Comparison of ENCODE assay signal across 8 cellular contexts in genomic region chr21:38661296-38662223, GRCh38.
DNase-seq lines count a peak whose midpoint lies in the region; ATAC-seq and TF ChIP-seq lines count a peak whose summit lies in the region.

No MANE protein-coding gene starts in this region.

- peaks cover 8% of the 10 kb centered on the region for H3K4me1 ChIP-seq in osteoblast (ENCODE audit: insufficient read depth, low read length)

- H3K9me3 Mint-ChIP-seq in T-helper 2 cell treated with Interferon-gamma antibody and Interleukin-4, amounts not matched to agents 5 μg/mL and 100 μg/mL, for 36 hours: no peaks in the 10 kb centered on the region

- H3K4me3 ChIP-seq in H7 (ENCODE audit: insufficient read depth, low read depth, low read length) (peak overlapping the region; percentile 58), fibroblast of the aortic adventitia (ENCODE audit: low read depth, low read length) (peak overlapping the region; percentile 54), osteoblast (ENCODE audit: insufficient read depth, low read length) (peak overlapping the region; percentile 72)

- no peaks in the 10 kb centered on the region for H4K20me1 ChIP-seq in osteoblast (ENCODE audit: insufficient read depth, low read length)

- no peaks in the 10 kb centered on the region for H3K36me3 ChIP-seq in H7 (replicated peaks; ENCODE audit: control insufficient read depth, insufficient read depth, low read length)
- no peaks in the 10 kb centered on the region for H3K36me3 ChIP-seq in osteoblast (ENCODE audit: insufficient read depth, low read length)

- H3K4me1 Mint-ChIP-seq in T-helper 2 cell treated with Interferon-gamma antibody and Interleukin-4, amounts not matched to agents 5 μg/mL and 100 μg/mL, for 36 hours (ENCODE audit: low read depth): peaks cover 5% of the 10 kb centered on the region

- no peak for ATAC-seq in HG02763 (IDR thresholded peaks at IDR 0.05; ENCODE audit: unreplicated experiment)

- peak overlapping the region; percentile 64 for H3K4me3 Mint-ChIP-seq in T-helper 2 cell treated with Interferon-gamma antibody and Interleukin-4, amounts not matched to agents 5 μg/mL and 100 μg/mL, for 36 hours

- H3K27ac ChIP-seq in osteoblast (ENCODE audit: low read depth, low read length) (peak overlapping the region; percentile 31), RWPE1 (no peak overlapping the region)

- POLR2A ChIA-PET in RWPE1 (lab: Yijun Ruan, JAX; ENCODE audit: low non-redundant PET): no interaction called here

- H3K27me3 ChIP-seq in H7 (ENCODE audit: control insufficient read depth, insufficient read depth, low read length) (peaks cover 35% of the 10 kb centered on the region), osteoblast (ENCODE audit: insufficient read depth, low read length) (peaks cover 92% of the 10 kb centered on the region)

- DNase-seq in H7 (peak; percentile 82), fibroblast of the aortic adventitia (ENCODE audit: low read depth) (peak; percentile 68), osteoblast (ENCODE audit: insufficient read length, low spot score, missing footprints) (peak; percentile 89), RWPE1 (ENCODE audit: low spot score) (no peak), NCI-H1694 treated with DMSO at 0.1 percent for 48 hours (lab: John Stamatoyannopoulos, UW) (no peak)
- peak; percentile 14 for DNase-seq in T-helper 2 cell treated with Interferon-gamma antibody and Interleukin-4, amounts not matched to agents 5 μg/mL and 100 μg/mL, for 36 hours (ENCODE audit: low spot score)
- no peak for DNase-seq in activated CD8-positive, alpha-beta memory T cell treated with anti-CD3 and anti-CD28 coated beads, Interleukin-2, amount 50 U/mL, for 4 hours

- no peaks in the 10 kb centered on the region for H3K36me3 Mint-ChIP-seq in T-helper 2 cell treated with Interferon-gamma antibody and Interleukin-4, amounts not matched to agents 5 μg/mL and 100 μg/mL, for 36 hours (ENCODE audit: low read depth)

- TF ChIP-seq CTCF in fibroblast of the aortic adventitia (IDR thresholded peaks at IDR 0.05; ENCODE audit: insufficient read depth, low read length) (no peak), osteoblast (IDR thresholded peaks at IDR 0.05; ENCODE audit: extremely low read depth, low read depth, low read length) (no peak), RWPE1 (conservative IDR thresholded peaks at IDR 0.05; ENCODE audit: low read depth) (no peak)

- H3K4me2 ChIP-seq in osteoblast (ENCODE audit: insufficient read depth, low read length): peak overlapping the region; percentile 80

- CTCF ChIA-PET in RWPE1 (lab: Yijun Ruan, JAX): interaction anchor here (0.7 kb wide), 3 partner anchors 94 to 1826 kb away, joined by 3 to 4 read pairs (median 3); no protein-coding TSS in a partner anchor

- H3K79me2 ChIP-seq in osteoblast (ENCODE audit: insufficient read depth, low read length): no peaks in the 10 kb centered on the region

- H3K27ac Mint-ChIP-seq in T-helper 2 cell treated with Interferon-gamma antibody and Interleukin-4, amounts not matched to agents 5 μg/mL and 100 μg/mL, for 36 hours: no peak overlapping the region

- peak overlapping the region; percentile 62 for H2AFZ ChIP-seq in osteoblast (ENCODE audit: low read length)

- no peaks in the 10 kb centered on the region for H3K9me3 ChIP-seq in osteoblast (ENCODE audit: low read depth, low read length)

- H3K27me3 Mint-ChIP-seq in T-helper 2 cell treated with Interferon-gamma antibody and Interleukin-4, amounts not matched to agents 5 μg/mL and 100 μg/mL, for 36 hours (ENCODE audit: low read depth): peaks cover 67% of the 10 kb centered on the region

Comparison
In these comparisons a context has a peak if more than half of its experiments do, and no peak if none do; other contexts are left out.
1. DNase-seq: peak in H7 (single experiment), T-helper 2 cell treated with Interferon-gamma antibody and Interleukin-4, amounts not matched to agents 5 μg/mL and 100 μg/mL, for 36 hours (single experiment), fibroblast of the aortic adventitia (single experiment) and osteoblast (single experiment); none in RWPE1 (single experiment), NCI-H1694 treated with DMSO at 0.1 percent for 48 hours (single experiment) and activated CD8-positive, alpha-beta memory T cell treated with anti-CD3 and anti-CD28 coated beads, Interleukin-2, amount 50 U/mL, for 4 hours (single experiment).
2. Peak in every context shown above with its lines, with median percentiles within 50 percentile points of each other: H3K4me3 ChIP-seq.